29 cellular contexts compared by ENCODE assay signal in the genomic region with DNA sequence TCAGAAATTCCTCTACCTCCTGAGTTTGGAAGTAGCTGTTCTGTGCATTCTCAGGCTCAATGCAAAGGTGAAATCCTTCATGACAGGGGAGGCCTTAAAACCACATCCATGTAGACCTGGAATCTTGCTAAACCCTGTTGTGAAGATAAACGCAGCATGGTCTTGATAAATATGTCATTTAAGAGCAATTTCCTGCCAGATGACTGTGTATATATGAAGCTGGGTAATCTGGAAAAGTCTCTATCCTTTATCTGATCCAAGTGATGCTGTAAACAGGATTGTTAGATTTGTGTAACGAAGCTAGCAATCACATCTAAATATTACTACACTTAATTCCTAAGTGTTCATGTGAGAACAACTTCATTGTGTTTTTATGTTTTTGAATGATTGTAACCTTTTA. TPM values are rescaled to one million over a fixed set of nuclear protein-coding genes. Genes with fewer than 3 reads are reported as not detected.
DNase-seq lines count a peak whose midpoint lies in the region; ATAC-seq and TF ChIP-seq lines count a peak whose summit lies in the region.
"Had no signal": no experiment of that assay in that cellular context is flagged by ENCODE, and none has a peak within 500 bp of the region (broad histone marks: within the 10 kb centered on the region; RNA-seq: fewer than 3 reads in every experiment).

No MANE protein-coding gene starts in this region.

- H3K27me3 Mint-ChIP-seq in CD8-positive, alpha-beta memory T cell: no peaks in the 10 kb centered on the region
- H3K27me3 Mint-ChIP-seq in endodermal cell (ENCODE audit: insufficient read depth) (no peaks in the 10 kb centered on the region), natural killer cell (ENCODE audit: low read depth in 2 of 2) (no peaks in the 10 kb centered on the region)
- H3K27me3 Mint-ChIP-seq: stimulated activated naive CD8-positive, alpha-beta T cell treated with anti-CD3 and anti-CD28 coated beads, Interleukin-15, Interleukin-2, amounts not matched to agents 100 ng/mL and 50 ng/mL, for 24 hours had no signal

- intact Hi-C loops in natural killer cell (cut with micrococcal nuclease): no loop called here
- intact Hi-C loops in mucosa of descending colon (cut with DNase I, micrococcal nuclease): no loop called here

- POLR2A ChIA-PET in CD8-positive, alpha-beta memory T cell (lab: Charles Lee): interaction anchor here (1.7 kb wide), 1 partner anchor 9 kb away, joined by 7 read pairs; a partner anchor contains a TSS

- H3K4me3 ChIP-seq in CD8-positive, alpha-beta memory T cell (ENCODE audit: low read length): no peak overlapping the region
- no peak overlapping the region for H3K4me3 ChIP-seq in RWPE2 (ENCODE audit: severe bottlenecking)
- H3K4me3 ChIP-seq in endodermal cell (ENCODE audit: low read length): no peak overlapping the region
- H3K4me3 ChIP-seq in mucosa of descending colon: no peak overlapping the region
- H3K4me3 ChIP-seq: esophagus squamous epithelium, PC-9, right atrium auricular region had no signal

- no peak overlapping the region for H3K27ac ChIP-seq in CD8-positive, alpha-beta memory T cell (ENCODE audit: low read depth, low read length)
- H3K27ac ChIP-seq in RWPE2 (ENCODE audit: poor library complexity, severe bottlenecking) (peak overlapping the region; percentile 91), endodermal cell (ENCODE audit: low read depth, low read length) (no peak overlapping the region)
- H3K27ac ChIP-seq: PC-9, right atrium auricular region had no signal

- H3K4me1 Mint-ChIP-seq in CD8-positive, alpha-beta memory T cell: peaks cover 51 to 69% (median 65%) of the 10 kb centered on the region in 3 donors
- H3K4me1 Mint-ChIP-seq in endodermal cell (peaks cover 40% of the 10 kb centered on the region), natural killer cell (peaks cover 70 to 71% of the 10 kb centered on the region in 2 donors)

- 95 to 100% methylated on average over 1 of the region's 2 CpGs for WGBS in endodermal cell (ENCODE audit: insufficient coverage in 1 of 2, insufficient read length in 1 of 2), 2 experiments

- no peaks in the 10 kb centered on the region for H3K36me3 Mint-ChIP-seq in CD8-positive, alpha-beta memory T cell
- no peaks in the 10 kb centered on the region for H3K36me3 Mint-ChIP-seq in endodermal cell (ENCODE audit: low read depth)
- no peaks in the 10 kb centered on the region for H3K36me3 Mint-ChIP-seq in natural killer cell

- H3K9me3 ChIP-seq in CD8-positive, alpha-beta memory T cell (ENCODE audit: low read length): no peaks in the 10 kb centered on the region
- H3K9me3 ChIP-seq in RWPE2 (ENCODE audit: severe bottlenecking) (no peaks in the 10 kb centered on the region), endodermal cell (ENCODE audit: control insufficient read depth, low read length) (peaks cover 4% of the 10 kb centered on the region), mucosa of descending colon (no peaks in the 10 kb centered on the region)
- H3K9me3 ChIP-seq: BE2C, esophagus squamous epithelium, right atrium auricular region had no signal

- H3K36me3 ChIP-seq in CD8-positive, alpha-beta memory T cell (ENCODE audit: insufficient read depth, low read length): no peaks in the 10 kb centered on the region
- H3K36me3 ChIP-seq in RWPE2 (ENCODE audit: low read depth) (no peaks in the 10 kb centered on the region), endodermal cell (ENCODE audit: control insufficient read depth, insufficient read depth, low read length) (no peaks in the 10 kb centered on the region), mucosa of descending colon (ENCODE audit: low read depth) (no peaks in the 10 kb centered on the region)
- H3K36me3 ChIP-seq: BE2C, esophagus squamous epithelium, right atrium auricular region had no signal

- H3K9ac ChIP-seq in endodermal cell (ENCODE audit: extremely low read depth, low read length, poor library complexity, severe bottlenecking): no peak overlapping the region

- no peak for ATAC-seq in RWPE2 (ENCODE audit: low read depth)
- no peak for ATAC-seq in natural killer cell
- ATAC-seq in GM21786 (IDR thresholded peaks at IDR 0.05; ENCODE audit: unreplicated experiment): no peak
- no peak for ATAC-seq in mucosa of descending colon
- ATAC-seq: left cardiac atrium, SK-N-SH treated with all-trans-retinoic acid at 6 μM for 48 hours had no signal

- CTCF ChIA-PET in CD8-positive, alpha-beta memory T cell (lab: Charles Lee): interaction anchor here (1.9 kb wide), 1 partner anchor 8 kb away, joined by 6 read pairs; a partner anchor contains a TSS

- H3K27ac Mint-ChIP-seq in CD8-positive, alpha-beta memory T cell: peak overlapping the region in 5 of 8 donors; percentile 19 to 87 (median 52)
- H3K27ac Mint-ChIP-seq in endodermal cell (peak overlapping the region; percentile 9), natural killer cell (peak overlapping the region; percentile 90 to 96)
- H3K27ac Mint-ChIP-seq: stimulated activated naive CD8-positive, alpha-beta T cell treated with anti-CD3 and anti-CD28 coated beads, Interleukin-15, Interleukin-2, amounts not matched to agents 100 ng/mL and 50 ng/mL, for 24 hours had no signal

- TF ChIP-seq CTCF in RWPE2 (IDR thresholded peaks at IDR 0.05; ENCODE audit: poor library complexity, severe bottlenecking) (no peak), endodermal cell (conservative IDR thresholded peaks at IDR 0.05) (no peak), natural killer cell (IDR thresholded peaks at IDR 0.05) (no peak), mucosa of descending colon (IDR thresholded peaks at IDR 0.05) (no peak)

- H3K27me3 ChIP-seq in CD8-positive, alpha-beta memory T cell (ENCODE audit: insufficient read depth, low read length, poor library complexity, severe bottlenecking): no peaks in the 10 kb centered on the region
- H3K27me3 ChIP-seq in RWPE2 (ENCODE audit: insufficient read depth, poor library complexity, severe bottlenecking) (no peaks in the 10 kb centered on the region), endodermal cell (ENCODE audit: control insufficient read depth, insufficient read depth, low read length, poor library complexity, severe bottlenecking) (no peaks in the 10 kb centered on the region)
- H3K27me3 ChIP-seq: BE2C, esophagus squamous epithelium, right atrium auricular region had no signal

- H3K4me1 ChIP-seq in CD8-positive, alpha-beta memory T cell (ENCODE audit: insufficient read depth, low read length): peaks cover 8% of the 10 kb centered on the region
- H3K4me1 ChIP-seq in RWPE2 (ENCODE audit: insufficient read depth, poor library complexity, severe bottlenecking): peaks cover 53% of the 10 kb centered on the region
- H3K4me1 ChIP-seq in endodermal cell (ENCODE audit: control insufficient read depth, insufficient read depth, low read length): peaks cover 10% of the 10 kb centered on the region
- peaks cover 26% of the 10 kb centered on the region for H3K4me1 ChIP-seq in mucosa of descending colon (ENCODE audit: low read depth)
- H3K4me1 ChIP-seq: right atrium auricular region had no signal

- no peaks in the 10 kb centered on the region for H3K9me3 Mint-ChIP-seq in CD8-positive, alpha-beta memory T cell
- H3K9me3 Mint-ChIP-seq in endodermal cell: no peaks in the 10 kb centered on the region
- no peaks in the 10 kb centered on the region for H3K9me3 Mint-ChIP-seq in natural killer cell
- H3K9me3 Mint-ChIP-seq: stimulated activated naive CD8-positive, alpha-beta T cell treated with anti-CD3 and anti-CD28 coated beads, Interleukin-15, Interleukin-2, amounts not matched to agents 100 ng/mL and 50 ng/mL, for 24 hours had no signal

- H3K4me3 Mint-ChIP-seq in CD8-positive, alpha-beta memory T cell: no peak overlapping the region
- no peak overlapping the region for H3K4me3 Mint-ChIP-seq in endodermal cell
- peak overlapping the region; percentile 70 for H3K4me3 Mint-ChIP-seq in natural killer cell
- H3K4me3 Mint-ChIP-seq: stimulated activated naive CD8-positive, alpha-beta T cell treated with anti-CD3 and anti-CD28 coated beads, Interleukin-15, Interleukin-2, amounts not matched to agents 100 ng/mL and 50 ng/mL, for 24 hours had no signal

- DNase-seq in CD8-positive, alpha-beta memory T cell: no peak
- no peak for DNase-seq in RWPE2 (ENCODE audit: low spot score)
- no peak for DNase-seq in endodermal cell
- no peak for DNase-seq in natural killer cell
- DNase-seq in DMS153 treated with DMSO at 0.1 percent for 48 hours (lab: John Stamatoyannopoulos, UW; ENCODE audit: unreplicated experiment): no peak
- DNase-seq in mucosa of descending colon: no peak
- DNase-seq in SKM-1 treated with dmso at 0.1 percent for 144 hours (lab: John Stamatoyannopoulos, UW; ENCODE audit: unreplicated experiment): no peak
- DNase-seq: ACHN; activated CD4-positive, alpha-beta T cell treated with anti-CD3 and anti-CD28 coated beads for 4 hours; activated gamma-delta T cell; BE2C; cerebellar nuclear complex; dermis blood vessel endothelial cell; DMS153; esophagus squamous epithelium; H7; left cardiac atrium; NCI-H1092; NCI-H187; NCI-H510A; PC-9; posterior cingulate gyrus; Right ventricle myocardium superior; small intestine; stimulated activated CD4-positive, alpha-beta T cell treated with anti-CD3 and anti-CD28 coated beads, Interleukin-1b, Interleukin-23, amount 100 ng/mL, for 48 hours had no signal

RNA-seq across cellular contexts. Expression of a gene that starts 9.1 kb away (rescaled TPM):
- 10 to 100 TPM; 16.5 to 17.0 TPM for total RNA-seq in CD8-positive, alpha-beta memory T cell
- 13.6 TPM for polyA plus RNA-seq in CD8-positive, alpha-beta memory T cell
- total RNA-seq in endodermal cell (10 to 100 TPM in 1 of 2 donors, 1 to 10 TPM in 1; 9.2 to 12.1 TPM), natural killer cell (100 to 1,000 TPM; 235 to 312 (median 261) TPM), mucosa of descending colon (10 to 100 TPM; 41.9 to 89.3 (median 83.7) TPM)
- 0.89 TPM for polyA plus RNA-seq in endodermal cell (2013, experiment 1 of 2)
- 1.4 TPM for polyA plus RNA-seq in endodermal cell (2013, experiment 2 of 2)

Comparison
In these comparisons a context has a peak if more than half of its experiments do, and no peak if none do; other contexts are left out.
1. H3K27ac Mint-ChIP-seq: peak in every context shown above with its lines; median percentile 93 in natural killer cell; 52 in CD8-positive, alpha-beta memory T cell; 9 in endodermal cell.